Comparison of ENCODE assay signal across 8 cellular contexts in the genomic region with DNA sequence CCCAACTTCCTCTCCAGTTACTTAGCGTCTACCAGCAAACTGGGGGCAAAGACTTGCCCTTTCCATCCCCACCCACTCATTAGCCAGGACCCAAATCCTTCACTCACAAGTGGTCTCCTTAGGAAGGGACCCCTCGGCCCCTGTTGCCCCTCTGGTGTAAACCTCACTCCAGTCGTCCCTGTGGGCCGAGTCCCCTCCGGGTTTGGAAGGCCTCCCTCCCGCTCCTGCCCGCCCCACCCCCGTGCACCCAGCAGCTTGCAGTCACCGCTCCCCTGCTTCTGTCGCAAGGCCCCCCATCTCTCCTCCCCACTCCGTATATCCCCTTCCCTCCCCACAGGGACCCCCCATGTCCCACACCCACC. TPM values are rescaled to one million over a fixed set of nuclear protein-coding genes. Genes with fewer than 3 reads are reported as not detected.
DNase-seq lines count a peak whose midpoint lies in the region; ATAC-seq and TF ChIP-seq lines count a peak whose summit lies in the region.

No MANE protein-coding gene starts in this region.

- no peaks in the 10 kb centered on the region for H3K27me3 Mint-ChIP-seq in natural killer cell treated with Interleukin-12 subunit alpha and Interleukin-12 subunit beta and Interleukin-15 and Interleukin-18, amount 100 ng/mL, for 72 hours

- H3K9ac ChIP-seq in BLaER1 (peak overlapping the region; percentile 93), Karpas-422 (ENCODE audit: low read length) (peak overlapping the region; percentile 97)

- peak overlapping the region; percentile 84 to 96 for H3K27ac Mint-ChIP-seq in natural killer cell treated with Interleukin-12 subunit alpha and Interleukin-12 subunit beta and Interleukin-15 and Interleukin-18, amount 100 ng/mL, for 72 hours

- no peak for DNase-seq in Karpas-422
- DNase-seq in coronary artery (ENCODE audit: low spot score), result no peak
- DNase-seq in natural killer cell treated with Interleukin-12 subunit alpha and Interleukin-12 subunit beta and Interleukin-15 and Interleukin-18, amount 100 ng/mL, for 72 hours (ENCODE audit: low spot score), result no peak
- DNase-seq in activated gamma-delta T cell (lab: John Stamatoyannopoulos, UW), result no peak
- no peak for DNase-seq in NCI-H82 (lab: John Stamatoyannopoulos, UW)
- DNase-seq in NCI-H526 (lab: John Stamatoyannopoulos, UW), result no peak
- DNase-seq in stimulated activated CD4-positive, alpha-beta T cell treated with anti-CD3 and anti-CD28 coated beads, Interleukin-1b, Interleukin-23, amount 100 ng/mL, for 48 hours, result no peak

- H3K4me1 Mint-ChIP-seq in natural killer cell treated with Interleukin-12 subunit alpha and Interleukin-12 subunit beta and Interleukin-15 and Interleukin-18, amount 100 ng/mL, for 72 hours (ENCODE audit: low read depth in 2 of 2), result peaks cover 76 to 77% of the 10 kb centered on the region in 2 donors

- H3K36me3 ChIP-seq in BLaER1 (peaks cover 28% of the 10 kb centered on the region), Karpas-422 (ENCODE audit: insufficient read depth, low read length) (peaks cover 9% of the 10 kb centered on the region; the same call in 1 of the 2 replicates)

- H3K4me3 Mint-ChIP-seq in natural killer cell treated with Interleukin-12 subunit alpha and Interleukin-12 subunit beta and Interleukin-15 and Interleukin-18, amount 100 ng/mL, for 72 hours, result peak overlapping the region; percentile 96

- no peaks in the 10 kb centered on the region for H3K9me2 ChIP-seq in Karpas-422 (replicated peaks; ENCODE audit: insufficient read depth, low read length)

- H3K9me3 ChIP-seq in BLaER1 (no peaks in the 10 kb centered on the region), Karpas-422 (ENCODE audit: low read length) (no peaks in the 10 kb centered on the region)

- peaks cover 58% of the 10 kb centered on the region for H3K79me2 ChIP-seq in Karpas-422 (ENCODE audit: low read length)

- H3K27ac ChIP-seq in BLaER1 (peak overlapping the region; percentile 92), Karpas-422 (ENCODE audit: low read length) (peak overlapping the region; percentile 51), coronary artery (peak overlapping the region in 1 of 2 donors; percentile 68)

- peaks cover 51% of the 10 kb centered on the region for H4K20me1 ChIP-seq in BLaER1
- peaks cover 18% of the 10 kb centered on the region; the same call in 1 of the 2 replicates for H4K20me1 ChIP-seq in Karpas-422 (ENCODE audit: insufficient read depth, low read depth, low read length)

- no peak for TF ChIP-seq CTCF in coronary artery (IDR thresholded peaks at IDR 0.05)

- H3K9me3 Mint-ChIP-seq in natural killer cell treated with Interleukin-12 subunit alpha and Interleukin-12 subunit beta and Interleukin-15 and Interleukin-18, amount 100 ng/mL, for 72 hours, result no peaks in the 10 kb centered on the region

- H3K4me2 ChIP-seq in BLaER1 (peak overlapping the region; percentile 99), Karpas-422 (ENCODE audit: low read depth, low read length, poor library complexity, severe bottlenecking) (peak overlapping the region; percentile 97)

- H3K4me3 ChIP-seq in BLaER1 (peak overlapping the region; percentile 93), Karpas-422 (ENCODE audit: low read length) (peak overlapping the region; percentile 75), coronary artery (peak overlapping the region; percentile 87)

- no peaks in the 10 kb centered on the region for H3K27me3 ChIP-seq in BLaER1
- no peaks in the 10 kb centered on the region for H3K27me3 ChIP-seq in Karpas-422 (ENCODE audit: low read length)

- H3K4me1 ChIP-seq in BLaER1 (peaks cover 58% of the 10 kb centered on the region), Karpas-422 (ENCODE audit: low read length) (peaks cover 21% of the 10 kb centered on the region)

- H3K36me3 Mint-ChIP-seq in natural killer cell treated with Interleukin-12 subunit alpha and Interleukin-12 subunit beta and Interleukin-15 and Interleukin-18, amount 100 ng/mL, for 72 hours, result no peaks in the 10 kb centered on the region

- ATAC-seq in natural killer cell treated with Interleukin-12 subunit alpha and Interleukin-12 subunit beta and Interleukin-15 and Interleukin-18, amount 100 ng/mL, for 72 hours, result no peak

- H2AFZ ChIP-seq in Karpas-422 (ENCODE audit: low read length), result no peak overlapping the region

RNA-seq across cellular contexts. Expression of a gene that starts 1.2 kb away (rescaled TPM):
- 24.9 and 57.8 TPM in 2 replicates for total RNA-seq in Karpas-422 (2014; rRNA removed; shearing (Covaris generic); ENCODE audit: low replicate concordance)
- 100 to 1,000 TPM; 164 to 185 TPM for total RNA-seq in natural killer cell treated with Interleukin-12 subunit alpha and Interleukin-12 subunit beta and Interleukin-15 and Interleukin-18, amount 100 ng/mL, for 72 hours

RNA-seq across cellular contexts. Expression of a gene that starts 27.4 kb away (rescaled TPM):
- not detected in 2 replicates for total RNA-seq in Karpas-422 (2014; rRNA removed; shearing (Covaris generic); ENCODE audit: low replicate concordance)
- total RNA-seq in natural killer cell treated with Interleukin-12 subunit alpha and Interleukin-12 subunit beta and Interleukin-15 and Interleukin-18, amount 100 ng/mL, for 72 hours, result 1 to 10 TPM in 1 of 2 donors, under 1 TPM in 1; 0.53 to 2.3 TPM

RNA-seq across cellular contexts. Expression of a gene that starts 45.7 kb away (rescaled TPM):
- not detected in 2 replicates for total RNA-seq in Karpas-422 (2014; rRNA removed; shearing (Covaris generic); ENCODE audit: low replicate concordance)
- not detected for total RNA-seq in natural killer cell treated with Interleukin-12 subunit alpha and Interleukin-12 subunit beta and Interleukin-15 and Interleukin-18, amount 100 ng/mL, for 72 hours
